8 cellular contexts compared by ENCODE assay signal in genomic region chr5:1385395-1386273, GRCh38. TPM values are rescaled to one million over a fixed set of nuclear protein-coding genes. Genes with fewer than 3 reads are reported as not detected.
A peak's percentile ranks its signal among the peaks of the same experiment; 100 is the strongest.
DNase-seq lines count a peak whose midpoint lies in the region; ATAC-seq and TF ChIP-seq lines count a peak whose summit lies in the region.

No MANE protein-coding gene starts in this region.

- H3K27ac Mint-ChIP-seq in activated naive CD4-positive, alpha-beta T cell treated with anti-CD3 and anti-CD28 coated beads for 36 hours: peak overlapping the region; percentile 89

- DNase-seq in DMS153 treated with DMSO at 0.1 percent for 48 hours (lab: John Stamatoyannopoulos, UW; ENCODE audit: unreplicated experiment) (peak; percentile 95), SJCRH30 (peak; percentile 29 to 33), Right ventricle myocardium inferior (ENCODE audit: missing footprints) (peak; percentile 94), ovary (peak; percentile 75 to 85 (median 81)), tibial artery (peak; percentile 80 to 89)
- DNase-seq in Jurkat, Clone E6-1 (ENCODE audit: low read depth, low spot score): peak; percentile 45
- DNase-seq in activated naive CD4-positive, alpha-beta T cell treated with anti-CD3 and anti-CD28 coated beads for 36 hours: peak; percentile 85

- TF ChIP-seq POLR2A in ovary (IDR thresholded peaks at IDR 0.05): no peak

- peak overlapping the region; percentile 65 for H3K4me3 ChIP-seq in Jurkat, Clone E6-1 (ENCODE audit: low read length)
- no peak overlapping the region for H3K4me3 ChIP-seq in SJCRH30
- peak overlapping the region; percentile 47 for H3K4me3 ChIP-seq in ovary
- H3K4me3 ChIP-seq in tibial artery: peak overlapping the region; percentile 56 to 72

- H3K27me3 Mint-ChIP-seq in activated naive CD4-positive, alpha-beta T cell treated with anti-CD3 and anti-CD28 coated beads for 36 hours (ENCODE audit: low read depth): no peaks in the 10 kb centered on the region

- no peaks in the 10 kb centered on the region for H3K9me3 ChIP-seq in SJCRH30 (replicated peaks)
- no peaks in the 10 kb centered on the region for H3K9me3 ChIP-seq in ovary
- H3K9me3 ChIP-seq in tibial artery: no peaks in the 10 kb centered on the region

- ATAC-seq in GM21576 (IDR thresholded peaks at IDR 0.05; ENCODE audit: unreplicated experiment): peak; percentile 90
- ATAC-seq in Right ventricle myocardium inferior: peak; percentile 95

- H3K4me3 Mint-ChIP-seq in activated naive CD4-positive, alpha-beta T cell treated with anti-CD3 and anti-CD28 coated beads for 36 hours: peak overlapping the region; percentile 90

- H3K36me3 Mint-ChIP-seq in activated naive CD4-positive, alpha-beta T cell treated with anti-CD3 and anti-CD28 coated beads for 36 hours (ENCODE audit: low read depth): no peaks in the 10 kb centered on the region

- H3K27ac ChIP-seq in SJCRH30: no peak overlapping the region
- H3K27ac ChIP-seq in ovary: peak overlapping the region in 1 of 2 donors; percentile 49
- H3K27ac ChIP-seq in tibial artery: peak overlapping the region; percentile 27 to 32

- H3K4me1 Mint-ChIP-seq in activated naive CD4-positive, alpha-beta T cell treated with anti-CD3 and anti-CD28 coated beads for 36 hours (ENCODE audit: low read depth): peaks cover 15% of the 10 kb centered on the region

- TF ChIP-seq CTCF in ovary (IDR thresholded peaks at IDR 0.05) (peak in 1 of 3 donors; percentile 13), tibial artery (IDR thresholded peaks at IDR 0.05) (no peak)

- no peaks in the 10 kb centered on the region for H3K4me1 ChIP-seq in SJCRH30
- H3K4me1 ChIP-seq in ovary (ENCODE audit: insufficient read depth): peaks cover 6% of the 10 kb centered on the region
- peaks cover 0 to 21% (median 7%) of the 10 kb centered on the region in 4 donors for H3K4me1 ChIP-seq in tibial artery

- no peaks in the 10 kb centered on the region for H3K36me3 ChIP-seq in SJCRH30
- no peaks in the 10 kb centered on the region for H3K36me3 ChIP-seq in ovary
- H3K36me3 ChIP-seq in tibial artery: no peaks in the 10 kb centered on the region

- H3K27me3 ChIP-seq in SJCRH30: no peaks in the 10 kb centered on the region
- no peaks in the 10 kb centered on the region for H3K27me3 ChIP-seq in ovary
- peaks cover 0 to 64% of the 10 kb centered on the region in 2 donors for H3K27me3 ChIP-seq in tibial artery

- H3K9me3 Mint-ChIP-seq in activated naive CD4-positive, alpha-beta T cell treated with anti-CD3 and anti-CD28 coated beads for 36 hours: no peaks in the 10 kb centered on the region

- 8 to 19% (median 14%) methylated on average over 32 to 48 of the region's 48 CpGs for WGBS in ovary, 3 donors

- no peak for TF ChIP-seq EP300 in ovary (IDR thresholded peaks at IDR 0.05)

- intact Hi-C loops in activated naive CD4-positive, alpha-beta T cell treated with anti-CD3 and anti-CD28 coated beads for 36 hours (cut with micrococcal nuclease): loop anchor here (1.0 to 5.0 kb wide), 5 partner anchors 40 to 417 kb away; partner anchors contain the start of genes CLPTM1L and NDUFS6
- intact Hi-C loops in Right ventricle myocardium inferior (cut with DNase I): no loop called here
- intact Hi-C loops in ovary (cut with DNase I): no loop called here
- intact Hi-C loops in tibial artery (cut with DNase I; ENCODE audit: low total_unique reads): loop anchor here (2.0 kb wide), 1 partner anchor 47 kb away; no protein-coding TSS in a partner anchor

- CTCF ChIA-PET in activated naive CD4-positive, alpha-beta T cell treated with anti-CD3 and anti-CD28 coated beads for 36 hours (lab: Charles Lee): interaction anchor here (0.6 to 1.2 kb wide), 3 partner anchors 257 to 268 kb away, joined by 3 read pairs; no protein-coding TSS in a partner anchor

RNA-seq across cellular contexts. Expression of gene CLPTM1L, which starts 40.7 kb away (rescaled TPM):
- 283 TPM for polyA plus RNA-seq in Jurkat, Clone E6-1 (2012; ENCODE audit: insufficient read depth, insufficient read length)
- 83.2 and 93.4 TPM in 2 replicates for total RNA-seq in SJCRH30 (2014; rRNA removed; shearing (Covaris generic))
- 10 to 100 TPM; 48.0 to 48.5 TPM for total RNA-seq in activated naive CD4-positive, alpha-beta T cell treated with anti-CD3 and anti-CD28 coated beads for 36 hours
- total RNA-seq in Right ventricle myocardium inferior: 33.3 TPM
- total RNA-seq in ovary: 10 to 100 TPM; 28.1 to 68.0 (median 49.0) TPM
- 10 to 100 TPM; 46.5 to 96.2 TPM for polyA plus RNA-seq in ovary

RNA-seq across cellular contexts. Expression of gene SLC6A3, which starts 59.6 kb away (rescaled TPM):
- not detected for polyA plus RNA-seq in Jurkat, Clone E6-1 (2012; ENCODE audit: insufficient read depth, insufficient read length)
- total RNA-seq in SJCRH30 (2014; rRNA removed; shearing (Covaris generic)): 0.04 and 0.23 TPM in 2 replicates
- total RNA-seq in activated naive CD4-positive, alpha-beta T cell treated with anti-CD3 and anti-CD28 coated beads for 36 hours: not detected
- total RNA-seq in Right ventricle myocardium inferior: not detected
- under 1 TPM; 0.05 to 0.62 (median 0.38) TPM for total RNA-seq in ovary
- under 1 TPM; 0.40 to 0.56 TPM for polyA plus RNA-seq in ovary

Comparison
In these comparisons a context has a peak if more than half of its experiments do, and no peak if none do; other contexts are left out.
1. DNase-seq: peak in every context shown above with its lines; median percentile 95 in DMS153 treated with DMSO at 0.1 percent for 48 hours; 94 in Right ventricle myocardium inferior; 85 in activated naive CD4-positive, alpha-beta T cell treated with anti-CD3 and anti-CD28 coated beads for 36 hours; 84 in tibial artery; 81 in ovary; 45 in Jurkat, Clone E6-1; 31 in SJCRH30.
2. intact Hi-C loops: an anchor here in activated naive CD4-positive, alpha-beta T cell treated with anti-CD3 and anti-CD28 coated beads for 36 hours (1.0 to 5.0 kb wide) and tibial artery (2.0 kb wide); none called in Right ventricle myocardium inferior and ovary.